ENCODE assay signal across 1 cellular context in genomic region chr13:30850867-30851211, GRCh38.
TF ChIP-seq lines count a peak whose summit lies in the region.

No MANE protein-coding gene starts in this region.

TF ChIP-seq in HepG2, 621 proteins besides CTCF, POLR2A, EP300 and RAD21 (continued from another document and continues in another):
- TF ChIP-seq STAT6 (CRISPR knock-in tag; IDR thresholded peaks at IDR 0.05; ENCODE audit: borderline replicate concordance), result no peak
- no peak for TF ChIP-seq ZNF570 (CRISPR knock-in tag; IDR thresholded peaks at IDR 0.05; ENCODE audit: borderline replicate concordance)
- TF ChIP-seq SRSF4 (IDR thresholded peaks at IDR 0.05; ENCODE audit: low read depth, low read length, poor library complexity, severe bottlenecking), result no peak
- no peak for TF ChIP-seq PCBP1 (IDR thresholded peaks at IDR 0.05; ENCODE audit: borderline replicate concordance, low read depth, low read length)
- TF ChIP-seq MED1 (CRISPR knock-in tag; IDR thresholded peaks at IDR 0.05), result no peak
- no peak for TF ChIP-seq FOXA1 (IDR thresholded peaks at IDR 0.05)
- 0 out of 2 replicates have a peak, but pooled peaks have one; percentile 22 for TF ChIP-seq FOXA1 (CRISPR knock-in tag; IDR thresholded peaks at IDR 0.05)
- TF ChIP-seq ZSCAN9 (CRISPR knock-in tag; IDR thresholded peaks at IDR 0.05; ENCODE audit: borderline replicate concordance), result 0 out of 2 replicates have a peak, but pooled peaks have one; percentile 20
- TF ChIP-seq ZBTB20 (CRISPR knock-in tag; IDR thresholded peaks at IDR 0.05; ENCODE audit: borderline replicate concordance, low read depth), result no peak
- no peak for TF ChIP-seq MYC (CRISPR knock-in tag; IDR thresholded peaks at IDR 0.05; ENCODE audit: borderline replicate concordance)
- TF ChIP-seq ZNF83 (CRISPR knock-in tag; IDR thresholded peaks at IDR 0.05; ENCODE audit: borderline replicate concordance), result no peak
- no peak for TF ChIP-seq ZNF776 (CRISPR knock-in tag; IDR thresholded peaks at IDR 0.05)
- no peak for TF ChIP-seq DMAP1 (CRISPR knock-in tag; IDR thresholded peaks at IDR 0.05)
- TF ChIP-seq BRF2 (CRISPR knock-in tag; IDR thresholded peaks at IDR 0.05), result no peak
- no peak for TF ChIP-seq ZMAT5 (CRISPR knock-in tag; IDR thresholded peaks at IDR 0.05; ENCODE audit: borderline replicate concordance, low read depth)
- 0 out of 2 replicates have a peak, but pooled peaks have one; percentile 39 for TF ChIP-seq RXRB (CRISPR knock-in tag; IDR thresholded peaks at IDR 0.05; ENCODE audit: borderline replicate concordance)
- TF ChIP-seq ZNF597 (CRISPR knock-in tag; IDR thresholded peaks at IDR 0.05), result no peak
- no peak for TF ChIP-seq ATF7 (IDR thresholded peaks at IDR 0.05)
- no peak for TF ChIP-seq ATF7 (CRISPR knock-in tag; IDR thresholded peaks at IDR 0.05)
- TF ChIP-seq ZMYM3 (CRISPR knock-in tag; IDR thresholded peaks at IDR 0.05), result no peak
- TF ChIP-seq FOXP4 (CRISPR knock-in tag; IDR thresholded peaks at IDR 0.05), result peak; percentile 48; the same call in 1 of the 2 replicates
- TF ChIP-seq DMTF1 (CRISPR knock-in tag; IDR thresholded peaks at IDR 0.05), result no peak
- no peak for TF ChIP-seq ZNF616 (CRISPR knock-in tag; IDR thresholded peaks at IDR 0.05; ENCODE audit: low read depth)
- TF ChIP-seq PAXIP1 (CRISPR knock-in tag; conservative IDR thresholded peaks at IDR 0.05), result peak; percentile 67
- TF ChIP-seq ZFY (CRISPR knock-in tag; IDR thresholded peaks at IDR 0.05), result no peak
- TF ChIP-seq REST (IDR thresholded peaks at IDR 0.05; ENCODE audit: borderline replicate concordance in 1 of 2, low read depth in 1 of 2, low read length in 2 of 2), result no peak
- TF ChIP-seq TRAFD1 (CRISPR knock-in tag; IDR thresholded peaks at IDR 0.05; ENCODE audit: borderline replicate concordance), result no peak
- no peak for TF ChIP-seq ZFYVE20 (CRISPR knock-in tag; IDR thresholded peaks at IDR 0.05; ENCODE audit: borderline replicate concordance, low read depth)
- no peak for TF ChIP-seq SOX13 (IDR thresholded peaks at IDR 0.05)
- peak in 1 of 2 experiments; percentile 47; a peak in 1 of 4 replicates for TF ChIP-seq SOX13 (CRISPR knock-in tag; conservative IDR thresholded peaks at IDR 0.05 in 1 of 2, IDR thresholded peaks at IDR 0.05 in 1 of 2)
- no peak for TF ChIP-seq ZNF333 (CRISPR knock-in tag; IDR thresholded peaks at IDR 0.05; ENCODE audit: borderline replicate concordance)
- peak; percentile 61 for TF ChIP-seq GATAD2A (CRISPR knock-in tag; IDR thresholded peaks at IDR 0.05)
- TF ChIP-seq RARA (CRISPR knock-in tag; IDR thresholded peaks at IDR 0.05), result no peak
- TF ChIP-seq FOXA3 (CRISPR knock-in tag; IDR thresholded peaks at IDR 0.05), result peak; percentile 60
- TF ChIP-seq ZNF468 (CRISPR knock-in tag; IDR thresholded peaks at IDR 0.05), result no peak
- no peak for TF ChIP-seq TRIM22 (IDR thresholded peaks at IDR 0.05)
- no peak for TF ChIP-seq ZNF33B (CRISPR knock-in tag; IDR thresholded peaks at IDR 0.05)
